In the genomic region with DNA sequence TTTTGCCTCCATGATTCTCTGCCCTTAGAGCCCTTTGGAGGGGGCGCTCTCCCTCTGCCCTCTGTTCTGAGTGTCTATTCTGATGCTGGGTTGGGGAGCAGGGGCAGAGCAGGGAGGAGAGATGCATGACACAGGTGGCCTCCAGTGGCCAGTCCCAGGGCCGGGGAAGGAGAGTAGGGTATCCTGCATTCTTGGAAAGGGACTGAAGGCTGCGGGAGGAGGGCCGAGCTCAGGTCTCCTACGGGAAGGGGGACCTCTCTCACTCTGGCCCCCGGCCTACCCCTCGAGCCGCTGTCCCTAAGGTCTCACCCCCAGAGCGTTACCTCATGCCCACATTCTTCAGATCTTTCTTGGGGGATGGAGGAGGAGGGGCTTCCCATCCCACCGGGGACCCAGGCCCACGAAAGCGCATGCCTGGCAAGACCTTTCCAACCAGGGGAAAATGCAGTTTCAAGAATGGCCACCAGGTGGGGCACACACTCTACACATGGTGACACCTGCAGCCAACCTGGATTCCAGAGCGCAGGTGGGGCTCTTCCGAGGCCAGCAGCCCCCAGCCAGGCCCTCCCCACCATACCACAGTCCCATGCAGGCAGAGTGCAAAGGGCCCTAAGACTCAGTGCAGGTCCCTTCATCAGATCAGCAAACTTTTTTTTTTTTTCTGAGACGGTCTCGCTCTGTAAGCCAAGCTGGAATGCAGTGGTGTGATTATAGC, we compare ENCODE assay signal across 8 cellular contexts.
A peak's percentile ranks its signal among the peaks of the same experiment; 100 is the strongest.
DNase-seq lines count a peak whose midpoint lies in the region; ATAC-seq and TF ChIP-seq lines count a peak whose summit lies in the region.

No MANE protein-coding gene starts in this region.

- peaks cover 30% of the 10 kb centered on the region for H3K4me1 ChIP-seq in BLaER1
- H3K4me1 ChIP-seq in HEK293 (ENCODE audit: control insufficient read depth, insufficient read depth, low read length), result no peaks in the 10 kb centered on the region
- no peaks in the 10 kb centered on the region for H3K4me1 ChIP-seq in PC-9 (replicated peaks; ENCODE audit: insufficient read depth)
- no peaks in the 10 kb centered on the region for H3K4me1 ChIP-seq in foreskin keratinocyte
- no peaks in the 10 kb centered on the region for H3K4me1 ChIP-seq in parathyroid adenoma
- no peaks in the 10 kb centered on the region for H3K4me1 ChIP-seq in upper lobe of left lung

- WGBS in upper lobe of left lung, 2 donors, result 36 to 45% methylated on average over 6 to 16 of the region's 16 CpGs

- CTCF ChIA-PET in HEK293 (lab: Yijun Ruan, JAX), result interaction anchor here (0.6 to 2.3 kb wide), 28 partner anchors 9 to 736 kb away, joined by 3 to 27 read pairs (median 4); no protein-coding TSS in a partner anchor
- CTCF ChIA-PET in PC-9 (lab: Charles Lee), result interaction anchor here (0.6 to 1.8 kb wide), 15 partner anchors 9 to 821 kb away, joined by 3 to 8 read pairs (median 4); no protein-coding TSS in a partner anchor

- DNase-seq in PC-9, result peak in 1 of 2 experiments; percentile 77
- peak; percentile 48 for DNase-seq in activated T-helper 1 cell treated with anti-CD3 and anti-CD28 coated beads, Interleukin-12 subunit alpha, Interleukin-12 subunit beta, Interleukin-2, Interleukin-4 antibody, amounts not matched to agents 30 ng/mL and 10 ng/mL and 1 ng/mL, durations not matched to agents 14 hours and 24 hours and 36 hours (ENCODE audit: low spot score)
- peak in 1 of 2 donors; percentile 20 for DNase-seq in foreskin keratinocyte
- peak in 1 of 2 donors; percentile 63 for DNase-seq in upper lobe of left lung

- BruUV-seq in PC-9 (replicated peaks; lab: Mats Ljungman, UMichigan), result no TSS peak

- H3K4me1 Mint-ChIP-seq in activated T-helper 1 cell treated with anti-CD3 and anti-CD28 coated beads, Interleukin-12 subunit alpha, Interleukin-12 subunit beta, Interleukin-2, Interleukin-4 antibody, amounts not matched to agents 30 ng/mL and 10 ng/mL and 1 ng/mL, durations not matched to agents 14 hours and 24 hours and 36 hours (ENCODE audit: low read depth), result no peaks in the 10 kb centered on the region

- H3K79me2 ChIP-seq in PC-9 (ENCODE audit: low read depth) (no peaks in the 10 kb centered on the region), parathyroid adenoma (no peaks in the 10 kb centered on the region)

- peak overlapping the region; percentile 11 for H3K4me2 ChIP-seq in BLaER1
- H3K4me2 ChIP-seq in PC-9, result peak overlapping the region; percentile 32; the same call in 1 of the 2 replicates
- H3K4me2 ChIP-seq in parathyroid adenoma (ENCODE audit: low read length), result no peak overlapping the region

- intact Hi-C loops in PC-9 (cut with micrococcal nuclease; ENCODE audit: unreplicated experiment), result loop anchor here (1.0 to 2.0 kb wide), 4 partner anchors 146 to 730 kb away; no protein-coding TSS in a partner anchor
- intact Hi-C loops in activated T-helper 1 cell treated with anti-CD3 and anti-CD28 coated beads, Interleukin-12 subunit alpha, Interleukin-12 subunit beta, Interleukin-2, Interleukin-4 antibody, amounts not matched to agents 30 ng/mL and 10 ng/mL and 1 ng/mL, durations not matched to agents 14 hours and 24 hours and 36 hours (cut with micrococcal nuclease), result loop anchor here (1.0 kb wide), 2 partner anchors 694 to 730 kb away; no protein-coding TSS in a partner anchor

- H4K20me1 ChIP-seq in BLaER1 (no peaks in the 10 kb centered on the region), PC-9 (ENCODE audit: insufficient read depth) (0 out of 2 replicates have a peak, but pooled peaks cover 3% of the 10 kb centered on the region)

- no peak overlapping the region for H3K4me3 Mint-ChIP-seq in activated T-helper 1 cell treated with anti-CD3 and anti-CD28 coated beads, Interleukin-12 subunit alpha, Interleukin-12 subunit beta, Interleukin-2, Interleukin-4 antibody, amounts not matched to agents 30 ng/mL and 10 ng/mL and 1 ng/mL, durations not matched to agents 14 hours and 24 hours and 36 hours

- no peaks in the 10 kb centered on the region for H3K9me2 ChIP-seq in PC-9 (ENCODE audit: insufficient read depth)

- ATAC-seq in foreskin keratinocyte (peak; percentile 29), upper lobe of left lung (ENCODE audit: low FRiP score in 2 of 2) (peak; percentile 57 to 62), HG02840 (IDR thresholded peaks at IDR 0.05; ENCODE audit: low FRiP score, unreplicated experiment) (no peak)

- H3K27me3 Mint-ChIP-seq in activated T-helper 1 cell treated with anti-CD3 and anti-CD28 coated beads, Interleukin-12 subunit alpha, Interleukin-12 subunit beta, Interleukin-2, Interleukin-4 antibody, amounts not matched to agents 30 ng/mL and 10 ng/mL and 1 ng/mL, durations not matched to agents 14 hours and 24 hours and 36 hours (ENCODE audit: insufficient read depth), result no peaks in the 10 kb centered on the region

- H3K9ac ChIP-seq in BLaER1 (no peak overlapping the region), parathyroid adenoma (no peak overlapping the region)

- H3K9me3 ChIP-seq in BLaER1 (no peaks in the 10 kb centered on the region), HEK293 (ENCODE audit: control insufficient read depth, insufficient read depth, low read depth, low read length) (no peaks in the 10 kb centered on the region), PC-9 (ENCODE audit: insufficient read depth, low read depth) (no peaks in the 10 kb centered on the region), parathyroid adenoma (ENCODE audit: control insufficient read depth, low read length) (no peaks in the 10 kb centered on the region), upper lobe of left lung (no peaks in the 10 kb centered on the region)

- no peaks in the 10 kb centered on the region for H3K27me3 ChIP-seq in BLaER1
- H3K27me3 ChIP-seq in PC-9 (ENCODE audit: insufficient read depth, low read depth), result no peaks in the 10 kb centered on the region
- H3K27me3 ChIP-seq in foreskin keratinocyte, result no peaks in the 10 kb centered on the region
- no peaks in the 10 kb centered on the region for H3K27me3 ChIP-seq in parathyroid adenoma (ENCODE audit: control insufficient read depth, insufficient read depth, low read length)
- no peaks in the 10 kb centered on the region for H3K27me3 ChIP-seq in upper lobe of left lung

- H2AFZ ChIP-seq in PC-9 (no peak overlapping the region), parathyroid adenoma (no peak overlapping the region)

- no peaks in the 10 kb centered on the region for H3K36me3 ChIP-seq in BLaER1
- H3K36me3 ChIP-seq in HEK293 (ENCODE audit: control insufficient read depth in 2 of 2, insufficient read depth in 1 of 2, low read length in 2 of 2), result no peaks in the 10 kb centered on the region
- H3K36me3 ChIP-seq in PC-9 (ENCODE audit: low read depth), result no peaks in the 10 kb centered on the region
- no peaks in the 10 kb centered on the region for H3K36me3 ChIP-seq in parathyroid adenoma (ENCODE audit: control insufficient read depth, insufficient read depth, low read length)
- H3K36me3 ChIP-seq in upper lobe of left lung, result no peaks in the 10 kb centered on the region

- H3K27ac ChIP-seq in BLaER1, result no peak overlapping the region
- no peak overlapping the region for H3K27ac ChIP-seq in HEK293 (ENCODE audit: extremely low read depth, low read depth, low read length)
- no peak overlapping the region for H3K27ac ChIP-seq in PC-9
- no peak overlapping the region for H3K27ac ChIP-seq in foreskin keratinocyte
- H3K27ac ChIP-seq in parathyroid adenoma, result no peak overlapping the region
- no peak overlapping the region for H3K27ac ChIP-seq in upper lobe of left lung

- H3K9me3 Mint-ChIP-seq in activated T-helper 1 cell treated with anti-CD3 and anti-CD28 coated beads, Interleukin-12 subunit alpha, Interleukin-12 subunit beta, Interleukin-2, Interleukin-4 antibody, amounts not matched to agents 30 ng/mL and 10 ng/mL and 1 ng/mL, durations not matched to agents 14 hours and 24 hours and 36 hours, result no peaks in the 10 kb centered on the region

- no peak overlapping the region for H3K27ac Mint-ChIP-seq in activated T-helper 1 cell treated with anti-CD3 and anti-CD28 coated beads, Interleukin-12 subunit alpha, Interleukin-12 subunit beta, Interleukin-2, Interleukin-4 antibody, amounts not matched to agents 30 ng/mL and 10 ng/mL and 1 ng/mL, durations not matched to agents 14 hours and 24 hours and 36 hours

- H3K4me3 ChIP-seq in BLaER1, result no peak overlapping the region
- no peak overlapping the region for H3K4me3 ChIP-seq in HEK293 (ENCODE audit: low read depth, low read length)
- no peak overlapping the region for H3K4me3 ChIP-seq in PC-9
- H3K4me3 ChIP-seq in parathyroid adenoma (ENCODE audit: low read depth, low read length), result no peak overlapping the region
- no peak overlapping the region for H3K4me3 ChIP-seq in upper lobe of left lung

- POLR2A ChIA-PET in HEK293 (lab: Yijun Ruan, JAX), result interaction anchor here (0.9 kb wide), 1 partner anchor 728 kb away, joined by 3 read pairs; no protein-coding TSS in a partner anchor
- POLR2A ChIA-PET in PC-9 (lab: Charles Lee; ENCODE audit: unreplicated experiment), result interaction anchor here (0.5 to 0.6 kb wide), 2 partner anchors 190 to 611 kb away, joined by 5 to 8 read pairs; no protein-coding TSS in a partner anchor

- H3K36me3 Mint-ChIP-seq in activated T-helper 1 cell treated with anti-CD3 and anti-CD28 coated beads, Interleukin-12 subunit alpha, Interleukin-12 subunit beta, Interleukin-2, Interleukin-4 antibody, amounts not matched to agents 30 ng/mL and 10 ng/mL and 1 ng/mL, durations not matched to agents 14 hours and 24 hours and 36 hours (ENCODE audit: low read depth), result no peaks in the 10 kb centered on the region

- TF ChIP-seq CTCF in HEK293 (tag by site-specific recombination; IDR thresholded peaks at IDR 0.05), result peak; percentile 93
- TF ChIP-seq CTCF in PC-9 (conservative IDR thresholded peaks at IDR 0.05), result peak; percentile 98
- TF ChIP-seq CTCF in foreskin keratinocyte (conservative IDR thresholded peaks at IDR 0.05), result peak; percentile 82
- TF ChIP-seq CTCF in parathyroid adenoma (IDR thresholded peaks at IDR 0.05), result peak; percentile 89
- TF ChIP-seq CTCF in upper lobe of left lung (IDR thresholded peaks at IDR 0.05), result peak; percentile 85 to 92 (median 90)

- no peaks in the 10 kb centered on the region for H3F3A ChIP-seq in PC-9 (ENCODE audit: insufficient read depth, low read depth)

- TF ChIP-seq EP300 in upper lobe of left lung (IDR thresholded peaks at IDR 0.05), result no peak

- no peak for TF ChIP-seq POLR2A in upper lobe of left lung (IDR thresholded peaks at IDR 0.05)

TF ChIP-seq in HEK293, 187 proteins besides CTCF, POLR2A, EP300 and RAD21 (continues in another document):
- TF ChIP-seq ZNF239 (tag by site-specific recombination; IDR thresholded peaks at IDR 0.05) (no peak), MYNN (tag by site-specific recombination; IDR thresholded peaks at IDR 0.05; ENCODE audit: borderline replicate concordance) (no peak), ZEB2 (tag by site-specific recombination; IDR thresholded peaks at IDR 0.05) (peak; percentile 87), ZNF792 (tag by site-specific recombination; IDR thresholded peaks at IDR 0.05) (no peak), OSR2 (tag by site-specific recombination; IDR thresholded peaks at IDR 0.05) (no peak), ZSCAN23 (tag by site-specific recombination; IDR thresholded peaks at IDR 0.05) (no peak), ZNF600 (tag by site-specific recombination; IDR thresholded peaks at IDR 0.05) (peak; percentile 79)
